In the genomic region with DNA sequence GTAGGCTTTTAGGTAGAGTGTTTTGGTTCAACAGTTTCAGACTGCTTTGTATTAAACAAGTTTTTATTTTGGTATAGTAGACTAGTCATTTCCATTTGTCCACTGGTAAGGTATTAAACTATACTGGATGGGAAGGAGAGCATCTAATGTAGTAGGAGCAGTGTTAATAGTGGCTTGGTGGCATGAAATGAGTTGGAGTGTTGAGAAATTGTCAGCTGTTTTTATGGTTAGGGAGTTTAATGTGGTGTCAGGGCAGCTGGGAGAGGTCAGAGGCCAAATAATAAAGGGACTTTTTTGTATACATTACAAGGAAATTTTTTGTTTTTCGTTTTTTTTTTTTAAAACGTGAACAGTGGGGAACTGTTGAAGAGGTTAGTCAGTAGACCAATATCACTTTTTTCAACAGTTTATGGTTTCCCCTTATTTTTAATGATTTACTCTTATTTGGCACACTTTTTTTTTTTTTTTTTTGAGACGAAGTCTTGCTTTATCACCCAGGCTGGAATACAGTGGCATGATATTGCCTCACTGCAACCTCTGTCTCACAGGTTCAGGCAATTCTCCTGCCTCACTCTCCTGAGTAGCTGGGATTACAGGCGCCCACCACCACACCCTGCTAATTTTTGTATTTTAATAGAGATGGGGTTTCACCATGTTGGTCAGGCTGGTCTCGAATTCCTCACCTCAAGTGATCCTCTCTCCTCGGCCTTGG, we compare ENCODE assay signal across 13 cellular contexts. TPM values are rescaled to one million over a fixed set of nuclear protein-coding genes. Genes with fewer than 3 reads are reported as not detected.
DNase-seq lines count a peak whose midpoint lies in the region; ATAC-seq, FAIRE-seq and TF ChIP-seq lines count a peak whose summit lies in the region.
"Had no signal": no experiment of that assay in that cellular context is flagged by ENCODE, and none has a peak within 500 bp of the region (broad histone marks: within the 10 kb centered on the region; RNA-seq: fewer than 3 reads in every experiment).

No MANE protein-coding gene starts in this region.

- peak; percentile 24 for FAIRE-seq in GM12892 (lab: Jason Lieb, UNC)

- H3K9me3 Mint-ChIP-seq in activated CD8-positive, alpha-beta T cell treated with anti-CD3 and anti-CD28 coated beads, Interleukin-2, amount 10 ng/mL, durations not matched to agents 7 days and 5 days (ENCODE audit: insufficient read depth) = peaks cover 6% of the 10 kb centered on the region

- peak overlapping the region; percentile 31 for H3K27ac Mint-ChIP-seq in activated CD8-positive, alpha-beta T cell treated with anti-CD3 and anti-CD28 coated beads, Interleukin-2, amount 10 ng/mL, durations not matched to agents 7 days and 5 days

- TF ChIP-seq POLR2A in GM12892 (IDR thresholded peaks at IDR 0.05; ENCODE audit: low read depth, low read length) = no peak

- peaks cover 58% of the 10 kb centered on the region for H3K36me3 Mint-ChIP-seq in activated CD8-positive, alpha-beta T cell treated with anti-CD3 and anti-CD28 coated beads, Interleukin-2, amount 10 ng/mL, durations not matched to agents 7 days and 5 days (ENCODE audit: low read depth)

- POLR2A ChIA-PET in activated CD8-positive, alpha-beta T cell treated with anti-CD3 and anti-CD28 coated beads, Interleukin-2, amount 10 ng/mL, durations not matched to agents 7 days and 5 days (lab: Charles Lee) = interaction anchor here (0.6 to 0.7 kb wide), 2 partner anchors 20 to 117 kb away, joined by 3 to 4 read pairs; no protein-coding TSS in a partner anchor

- H3K27me3 Mint-ChIP-seq in activated CD8-positive, alpha-beta T cell treated with anti-CD3 and anti-CD28 coated beads, Interleukin-2, amount 10 ng/mL, durations not matched to agents 7 days and 5 days (ENCODE audit: low read depth) = no peaks in the 10 kb centered on the region

- ATAC-seq in GM21528 (IDR thresholded peaks at IDR 0.05; ENCODE audit: low FRiP score, unreplicated experiment) = peak; percentile 51
- no peak for ATAC-seq in activated CD8-positive, alpha-beta T cell treated with anti-CD3 and anti-CD28 coated beads, Interleukin-2, amount 10 ng/mL, durations not matched to agents 7 days and 5 days
- ATAC-seq in HG02798 (IDR thresholded peaks at IDR 0.05; ENCODE audit: poor library complexity, unreplicated experiment) = no peak
- ATAC-seq: SK-N-SH treated with all-trans-retinoic acid at 6 μM for 48 hours had no signal

- no peak for DNase-seq in GM12892 (ENCODE audit: insufficient read length)
- DNase-seq in activated CD8-positive, alpha-beta T cell treated with anti-CD3 and anti-CD28 coated beads, Interleukin-2, amount 10 ng/mL, durations not matched to agents 7 days and 5 days = no peak
- peak; percentile 69 for DNase-seq in myocyte (ENCODE audit: low read depth)
- no peak for DNase-seq in COLO829 (ENCODE audit: low spot score)
- no peak for DNase-seq in LoVo (ENCODE audit: low spot score)
- DNase-seq in NOMO-1 treated with dmso at 0.1 percent for 144 hours (lab: John Stamatoyannopoulos, UW; ENCODE audit: unreplicated experiment) = no peak
- DNase-seq: GOT3, heart right ventricle, MM.1S, NCI-H524 treated with DMSO at 0.1 percent for 48 hours had no signal

- CTCF ChIA-PET in activated CD8-positive, alpha-beta T cell treated with anti-CD3 and anti-CD28 coated beads, Interleukin-2, amount 10 ng/mL, durations not matched to agents 7 days and 5 days (lab: Charles Lee) = interaction anchor here (2.3 kb wide), 1 partner anchor 12 kb away, joined by 8 read pairs; no protein-coding TSS in a partner anchor

- peaks cover 62% of the 10 kb centered on the region for H3K4me1 Mint-ChIP-seq in activated CD8-positive, alpha-beta T cell treated with anti-CD3 and anti-CD28 coated beads, Interleukin-2, amount 10 ng/mL, durations not matched to agents 7 days and 5 days (ENCODE audit: low read depth)

- H3K4me3 Mint-ChIP-seq in activated CD8-positive, alpha-beta T cell treated with anti-CD3 and anti-CD28 coated beads, Interleukin-2, amount 10 ng/mL, durations not matched to agents 7 days and 5 days = no peak overlapping the region

RNA-seq across cellular contexts. Expression of a gene that starts 21.2 kb away (rescaled TPM):
- 339 TPM for polyA plus RNA-seq in GM12892 (2012; ENCODE audit: missing spikeins)
- total RNA-seq in activated CD8-positive, alpha-beta T cell treated with anti-CD3 and anti-CD28 coated beads, Interleukin-2, amount 10 ng/mL, durations not matched to agents 7 days and 5 days = 100 to 1,000 TPM; 599 to 604 TPM
- 224 and 285 TPM in 2 replicates for total RNA-seq in myocyte
- 168 TPM for polyA plus RNA-seq in myocyte (2012)
